8 cellular contexts compared by ENCODE assay signal in genomic region chr19:36420961-36421748, GRCh38. TPM values are rescaled to one million over a fixed set of nuclear protein-coding genes. Genes with fewer than 3 reads are reported as not detected.
A peak's percentile ranks its signal among the peaks of the same experiment; 100 is the strongest.
DNase-seq lines count a peak whose midpoint lies in the region; ATAC-seq and TF ChIP-seq lines count a peak whose summit lies in the region.

No MANE protein-coding gene starts in this region.

- no peak overlapping the region for H3K27ac Mint-ChIP-seq in activated naive CD4-positive, alpha-beta T cell treated with anti-CD3 and anti-CD28 coated beads for 36 hours
- H3K27ac Mint-ChIP-seq in activated naive CD4-positive, alpha-beta T cell treated with anti-CD3 and anti-CD28 coated beads, Interleukin-2, amount 50 U/mL, for 72 hours, result no peak overlapping the region
- no peak overlapping the region for H3K27ac Mint-ChIP-seq in Caco-2 (ENCODE audit: unreplicated experiment)

- no peak overlapping the region for H2BK5ac ChIP-seq in mesendoderm (ENCODE audit: low read length)

- H3K4me1 ChIP-seq in endocrine pancreas (ENCODE audit: control insufficient read depth, insufficient read depth, low read length), result peaks cover 4% of the 10 kb centered on the region
- no peaks in the 10 kb centered on the region for H3K4me1 ChIP-seq in mesendoderm (ENCODE audit: control insufficient read depth, low read depth, low read length)
- peaks cover 0 to 5% of the 10 kb centered on the region in 2 donors for H3K4me1 ChIP-seq in uterus
- H3K4me1 ChIP-seq in Caco-2, result no peaks in the 10 kb centered on the region
- peaks cover 16% of the 10 kb centered on the region for H3K4me1 ChIP-seq in OCI-LY7 (ENCODE audit: insufficient read depth, low read length, poor library complexity, severe bottlenecking)

- no peaks in the 10 kb centered on the region for H4K20me1 ChIP-seq in OCI-LY7 (ENCODE audit: insufficient read depth, low read length)

- H3K4ac ChIP-seq in mesendoderm (ENCODE audit: low read depth, low read length), result no peak overlapping the region

- H3K36me3 ChIP-seq in endocrine pancreas (ENCODE audit: control insufficient read depth, insufficient read depth, low read length) (no peaks in the 10 kb centered on the region), mesendoderm (ENCODE audit: control insufficient read depth, insufficient read depth, low read length) (no peaks in the 10 kb centered on the region), uterus (no peaks in the 10 kb centered on the region), Caco-2 (ENCODE audit: control insufficient read depth, insufficient read depth, low read length) (no peaks in the 10 kb centered on the region), OCI-LY7 (ENCODE audit: insufficient read depth, low read length) (peaks cover 6% of the 10 kb centered on the region)

- peaks cover 23% of the 10 kb centered on the region for H3K27me3 Mint-ChIP-seq in activated naive CD4-positive, alpha-beta T cell treated with anti-CD3 and anti-CD28 coated beads for 36 hours (ENCODE audit: low read depth)
- H3K27me3 Mint-ChIP-seq in Caco-2 (ENCODE audit: insufficient read depth, unreplicated experiment), result no peaks in the 10 kb centered on the region

- no peak overlapping the region for H3K23ac ChIP-seq in mesendoderm (ENCODE audit: low read length)

- H3K36me3 Mint-ChIP-seq in activated naive CD4-positive, alpha-beta T cell treated with anti-CD3 and anti-CD28 coated beads for 36 hours (ENCODE audit: low read depth), result peaks cover 39% of the 10 kb centered on the region
- H3K36me3 Mint-ChIP-seq in activated naive CD4-positive, alpha-beta T cell treated with anti-CD3 and anti-CD28 coated beads, Interleukin-2, amount 50 U/mL, for 72 hours, result peaks cover 43 to 57% of the 10 kb centered on the region in 2 donors
- H3K36me3 Mint-ChIP-seq in Caco-2 (ENCODE audit: insufficient read depth, unreplicated experiment), result peaks cover 9% of the 10 kb centered on the region

- H4K5ac ChIP-seq in mesendoderm (ENCODE audit: low read length), result no peak overlapping the region

- CTCF ChIA-PET in activated naive CD4-positive, alpha-beta T cell treated with anti-CD3 and anti-CD28 coated beads for 36 hours (lab: Charles Lee), result interaction anchor here (0.6 kb wide), 2 partner anchors 308 to 954 kb away, joined by 3 read pairs; no protein-coding TSS in a partner anchor
- CTCF ChIA-PET in Caco-2 (lab: Charles Lee), result no interaction called here
- CTCF ChIA-PET in OCI-LY7 (lab: Charles Lee; ENCODE audit: unreplicated experiment), result no interaction called here

- H2BK120ac ChIP-seq in mesendoderm (ENCODE audit: low read depth, low read length), result no peak overlapping the region

- no peak for TF ChIP-seq POLR2A in uterus (IDR thresholded peaks at IDR 0.05)

- H2AFZ ChIP-seq in OCI-LY7 (ENCODE audit: low read length), result no peak overlapping the region

- H3K4me3 ChIP-seq in endocrine pancreas (ENCODE audit: control insufficient read depth, insufficient read depth, low read length) (no peak overlapping the region), mesendoderm (ENCODE audit: low read length) (no peak overlapping the region), uterus (peak overlapping the region; percentile 33 to 38), Caco-2 (ENCODE audit: low read depth, low read length) (no peak overlapping the region), OCI-LY7 (ENCODE audit: low read depth, low read length, poor library complexity, severe bottlenecking) (no peak overlapping the region)

- H2AK5ac ChIP-seq in mesendoderm (ENCODE audit: low read length), result no peak overlapping the region

- H3K9me3 ChIP-seq in endocrine pancreas (ENCODE audit: control insufficient read depth, low read length), result no peaks in the 10 kb centered on the region
- no peaks in the 10 kb centered on the region for H3K9me3 ChIP-seq in uterus
- H3K9me3 ChIP-seq in Caco-2, result peaks cover 11% of the 10 kb centered on the region
- H3K9me3 ChIP-seq in OCI-LY7 (ENCODE audit: low read length), result peaks cover 6% of the 10 kb centered on the region

- no peak for DNase-seq in activated naive CD4-positive, alpha-beta T cell treated with anti-CD3 and anti-CD28 coated beads for 36 hours
- DNase-seq in activated naive CD4-positive, alpha-beta T cell treated with anti-CD3 and anti-CD28 coated beads, Interleukin-2, amount 50 U/mL, for 72 hours (ENCODE audit: low spot score in 2 of 2), result no peak
- DNase-seq in mesendoderm (peak; percentile 63), uterus (peak; percentile 17), NAMALWA (ENCODE audit: low spot score) (no peak), Caco-2 (no peak), OCI-LY7 (ENCODE audit: low spot score) (no peak)

- H3K4me1 Mint-ChIP-seq in activated naive CD4-positive, alpha-beta T cell treated with anti-CD3 and anti-CD28 coated beads for 36 hours (ENCODE audit: low read depth), result peaks cover 19% of the 10 kb centered on the region
- H3K4me1 Mint-ChIP-seq in Caco-2 (ENCODE audit: low read depth, unreplicated experiment), result no peaks in the 10 kb centered on the region

- H3K79me2 ChIP-seq in mesendoderm (ENCODE audit: control insufficient read depth, insufficient read depth, low read length), result peaks cover 11% of the 10 kb centered on the region
- peaks cover 21% of the 10 kb centered on the region for H3K79me2 ChIP-seq in OCI-LY7 (ENCODE audit: insufficient read depth, low read depth, low read length)

- H3K27me3 ChIP-seq in endocrine pancreas (ENCODE audit: control insufficient read depth, insufficient read depth, low read length), result no peaks in the 10 kb centered on the region
- peaks cover 3% of the 10 kb centered on the region for H3K27me3 ChIP-seq in mesendoderm (ENCODE audit: insufficient read depth, low read length, poor library complexity)
- no peaks in the 10 kb centered on the region for H3K27me3 ChIP-seq in uterus
- no peaks in the 10 kb centered on the region for H3K27me3 ChIP-seq in Caco-2 (replicated peaks; ENCODE audit: control insufficient read depth, insufficient read depth, low read length)

- H3K4me2 ChIP-seq in mesendoderm (ENCODE audit: low read length), result peak overlapping the region; percentile 3
- H3K4me2 ChIP-seq in OCI-LY7 (ENCODE audit: low read length), result no peak overlapping the region

- peaks cover 34% of the 10 kb centered on the region for H3K9me3 Mint-ChIP-seq in activated naive CD4-positive, alpha-beta T cell treated with anti-CD3 and anti-CD28 coated beads for 36 hours
- peaks cover 19 to 28% of the 10 kb centered on the region in 2 donors for H3K9me3 Mint-ChIP-seq in activated naive CD4-positive, alpha-beta T cell treated with anti-CD3 and anti-CD28 coated beads, Interleukin-2, amount 50 U/mL, for 72 hours
- H3K9me3 Mint-ChIP-seq in Caco-2 (ENCODE audit: unreplicated experiment), result peaks cover 8% of the 10 kb centered on the region

- BruUV-seq in Caco-2 (replicated peaks; lab: Mats Ljungman, UMichigan) (no TSS peak), OCI-LY7 (replicated peaks; lab: Mats Ljungman, UMichigan) (no TSS peak)

- H3K4me3 Mint-ChIP-seq in activated naive CD4-positive, alpha-beta T cell treated with anti-CD3 and anti-CD28 coated beads for 36 hours, result peak overlapping the region; percentile 34
- H3K4me3 Mint-ChIP-seq in Caco-2 (ENCODE audit: unreplicated experiment), result no peak overlapping the region

- peak overlapping the region; percentile 76 for H3K9ac ChIP-seq in endocrine pancreas (ENCODE audit: control insufficient read depth, insufficient read depth, low read length)
- peak overlapping the region; percentile 36 for H3K9ac ChIP-seq in mesendoderm (ENCODE audit: low read length)

- H4K8ac ChIP-seq in mesendoderm (ENCODE audit: low read depth, low read length), result no peak overlapping the region

- peaks cover 5% of the 10 kb centered on the region for H3K79me1 ChIP-seq in mesendoderm (ENCODE audit: low read length)

- no peak overlapping the region for H3K18ac ChIP-seq in mesendoderm (ENCODE audit: low read length)

- WGBS in mesendoderm (ENCODE audit: extremely low coverage, insufficient coverage, low lambda C conversion rate), result no CpG with 5 or more reads among the region's 61 CpGs

- H2BK15ac ChIP-seq in mesendoderm (replicated peaks; ENCODE audit: low read depth), result no peak overlapping the region

- H3K9me2 ChIP-seq in OCI-LY7 (ENCODE audit: insufficient read depth, low read length), result no peaks in the 10 kb centered on the region

- no peak for ATAC-seq in activated naive CD4-positive, alpha-beta T cell treated with anti-CD3 and anti-CD28 coated beads, Interleukin-2, amount 50 U/mL, for 72 hours

- TF ChIP-seq CTCF in uterus (IDR thresholded peaks at IDR 0.05) (no peak), Caco-2 (IDR thresholded peaks at IDR 0.05; ENCODE audit: insufficient read depth in 1 of 2, low read depth in 1 of 2, low read length in 1 of 2, severe bottlenecking in 1 of 2, unreplicated experiment in 1 of 2) (no peak), OCI-LY7 (conservative IDR thresholded peaks at IDR 0.05; ENCODE audit: low read length) (no peak)

- POLR2A ChIA-PET in Caco-2 (lab: Charles Lee), result no interaction called here
- POLR2A ChIA-PET in OCI-LY7 (lab: Charles Lee), result interaction anchor here (0.6 to 0.7 kb wide), 2 partner anchors 66 to 803 kb away, joined by 3 to 5 read pairs; no protein-coding TSS in a partner anchor

- H3K27ac ChIP-seq in mesendoderm (ENCODE audit: low read depth, low read length), result no peak overlapping the region
- H3K27ac ChIP-seq in uterus, result peak overlapping the region; percentile 24 to 69
- no peak overlapping the region for H3K27ac ChIP-seq in OCI-LY7 (ENCODE audit: low read depth, low read length, poor library complexity, severe bottlenecking)

- intact Hi-C loops in activated naive CD4-positive, alpha-beta T cell treated with anti-CD3 and anti-CD28 coated beads for 36 hours (cut with micrococcal nuclease), result no loop called here
- intact Hi-C loops in uterus (cut with DNase I; ENCODE audit: low total_unique reads) (no loop called here), Caco-2 (cut with micrococcal nuclease; ENCODE audit: unreplicated experiment) (no loop called here), OCI-LY7 (cut with micrococcal nuclease; ENCODE audit: unreplicated experiment) (no loop called here)

- H3K56ac ChIP-seq in mesendoderm (ENCODE audit: low read length), result peak overlapping the region; percentile 73

RNA-seq across cellular contexts. Expression of gene ZFP82, which starts 2.7 kb away (rescaled TPM):
- 1 to 10 TPM; 2.4 to 2.6 TPM for total RNA-seq in activated naive CD4-positive, alpha-beta T cell treated with anti-CD3 and anti-CD28 coated beads for 36 hours
- 1 to 10 TPM; 3.5 to 5.0 TPM for total RNA-seq in activated naive CD4-positive, alpha-beta T cell treated with anti-CD3 and anti-CD28 coated beads, Interleukin-2, amount 50 U/mL, for 72 hours
- 8.5 TPM for polyA plus RNA-seq in mesendoderm (2013, experiment 1 of 2)
- 8.8 TPM for polyA plus RNA-seq in mesendoderm (2013, experiment 2 of 2)
- 10 to 100 TPM in 2 of 4 donors, 1 to 10 TPM in 1, under 1 TPM in 1; 0.88 to 29.9 (median 8.3) TPM for total RNA-seq in uterus
- total RNA-seq in Caco-2 (2022), result 3.6 and 3.7 TPM in 2 replicates
- total RNA-seq in OCI-LY7 (2014; rRNA removed; shearing (Covaris generic)), result 13.5 and 14.5 TPM in 2 replicates
- total RNA-seq in OCI-LY7 (2022), result 15.6 and 17.7 TPM in 2 replicates

RNA-seq across cellular contexts. Expression of gene ZFP14, which starts 42.2 kb away (rescaled TPM):
- 1 to 10 TPM; 2.2 to 3.1 TPM for total RNA-seq in activated naive CD4-positive, alpha-beta T cell treated with anti-CD3 and anti-CD28 coated beads for 36 hours
- total RNA-seq in activated naive CD4-positive, alpha-beta T cell treated with anti-CD3 and anti-CD28 coated beads, Interleukin-2, amount 50 U/mL, for 72 hours, result 1 to 10 TPM; 2.3 to 2.4 TPM
- polyA plus RNA-seq in mesendoderm (2013, experiment 1 of 2), result 1.6 TPM
- polyA plus RNA-seq in mesendoderm (2013, experiment 2 of 2), result 1.5 TPM
- total RNA-seq in uterus (10 to 100 TPM in 2 of 4 donors, 1 to 10 TPM in 2; 3.3 to 28.7 (median 9.0) TPM), Caco-2 (2022) (3.5 and 4.0 TPM in 2 replicates), OCI-LY7 (2022) (6.2 and 7.9 TPM in 2 replicates)
- 4.5 and 5.2 TPM in 2 replicates for total RNA-seq in OCI-LY7 (2014; rRNA removed; shearing (Covaris generic))

Comparison
In these comparisons a context has a peak if more than half of its experiments do, and no peak if none do; other contexts are left out.
1. DNase-seq: peak in mesendoderm (single experiment) and uterus (2 of 2); none in activated naive CD4-positive, alpha-beta T cell treated with anti-CD3 and anti-CD28 coated beads for 36 hours (single experiment), activated naive CD4-positive, alpha-beta T cell treated with anti-CD3 and anti-CD28 coated beads, Interleukin-2, amount 50 U/mL, for 72 hours (0 of 2), NAMALWA (single experiment), Caco-2 (0 of 2) and OCI-LY7 (single experiment).
2. H3K4me3 ChIP-seq: peak in uterus (2 of 2); none in endocrine pancreas (single experiment), mesendoderm (single experiment), Caco-2 (single experiment) and OCI-LY7 (single experiment).
3. H3K27ac ChIP-seq: peak in uterus (2 of 2); none in mesendoderm (single experiment) and OCI-LY7 (single experiment).